9 cellular contexts compared by ENCODE assay signal in genomic region chr1:228004331-228004871, GRCh38. TPM values are rescaled to one million over a fixed set of nuclear protein-coding genes. Genes with fewer than 3 reads are reported as not detected.
A peak's percentile ranks its signal among the peaks of the same experiment; 100 is the strongest.
DNase-seq lines count a peak whose midpoint lies in the region; ATAC-seq and TF ChIP-seq lines count a peak whose summit lies in the region.
"Had no signal": no experiment of that assay in that cellular context is flagged by ENCODE, and none has a peak within 500 bp of the region (broad histone marks: within the 10 kb centered on the region; RNA-seq: fewer than 3 reads in every experiment).

No MANE protein-coding gene starts in this region.

- no peak overlapping the region for H3K9ac ChIP-seq in GM23248

- H3K4me1 ChIP-seq in GM23248 (ENCODE audit: insufficient read depth) (no peaks in the 10 kb centered on the region), right cardiac atrium (ENCODE audit: control insufficient read depth, insufficient read depth, low read length) (no peaks in the 10 kb centered on the region), upper lobe of right lung (no peaks in the 10 kb centered on the region)

- H3K9me3 ChIP-seq in GM23248 (ENCODE audit: low read depth): no peaks in the 10 kb centered on the region
- no peaks in the 10 kb centered on the region for H3K9me3 ChIP-seq in right cardiac atrium (ENCODE audit: control insufficient read depth, low read length)
- H3K9me3 ChIP-seq in upper lobe of right lung: no peaks in the 10 kb centered on the region

- H3K9me2 ChIP-seq in GM23248 (ENCODE audit: insufficient read depth): no peaks in the 10 kb centered on the region

- WGBS in GM23248 (ENCODE audit: low coverage in 1 of 2, low lambda C conversion rate in 2 of 2, missing lambda C conversion rate in 2 of 2), 2 experiments: 9 to 14% methylated on average over 9 to 13 of the region's 13 CpGs
- 14% methylated on average over 13 of the region's 13 CpGs for WGBS in right cardiac atrium

- H3K27ac ChIP-seq in GM23248 (no peak overlapping the region), right cardiac atrium (ENCODE audit: low read length) (no peak overlapping the region), upper lobe of right lung (no peak overlapping the region)

- H3K79me2 ChIP-seq in GM23248 (ENCODE audit: insufficient read depth): no peaks in the 10 kb centered on the region

- peak; percentile 42 for TF ChIP-seq CTCF in upper lobe of right lung (IDR thresholded peaks at IDR 0.05)

- ATAC-seq in right cardiac atrium: peak; percentile 26 to 28
- peak; percentile 65 for ATAC-seq in upper lobe of right lung
- no peak for ATAC-seq in GM19397 (IDR thresholded peaks at IDR 0.05; ENCODE audit: unreplicated experiment)

- no peaks in the 10 kb centered on the region for H4K20me1 ChIP-seq in GM23248 (ENCODE audit: insufficient read depth)

- H3K4me3 ChIP-seq in GM23248 (no peak overlapping the region), right cardiac atrium (ENCODE audit: low read length) (no peak overlapping the region), upper lobe of right lung (no peak overlapping the region)

- intact Hi-C loops in right cardiac atrium (cut with DNase I): no loop called here
- intact Hi-C loops in upper lobe of right lung (cut with DNase I): no loop called here

- no peaks in the 10 kb centered on the region for H3F3A ChIP-seq in GM23248 (ENCODE audit: insufficient read depth)

- no peak overlapping the region for H3K4me2 ChIP-seq in GM23248 (ENCODE audit: unreplicated experiment)

- H2AFZ ChIP-seq in GM23248: no peak overlapping the region

- H3K36me3 ChIP-seq in GM23248 (ENCODE audit: low read depth) (no peaks in the 10 kb centered on the region), upper lobe of right lung (no peaks in the 10 kb centered on the region)

- H3K27me3 ChIP-seq in GM23248 (replicated peaks; ENCODE audit: insufficient read depth): peaks cover 87% of the 10 kb centered on the region
- peaks cover 3% of the 10 kb centered on the region for H3K27me3 ChIP-seq in right cardiac atrium (ENCODE audit: control insufficient read depth, insufficient read depth)
- H3K27me3 ChIP-seq in upper lobe of right lung: peaks cover 68% of the 10 kb centered on the region

- in situ Hi-C loops in GM23248 (cut with MboI): no loop called here

- DNase-seq in DMS53 treated with DMSO at 0.1 percent for 48 hours (lab: John Stamatoyannopoulos, UW; ENCODE audit: unreplicated experiment) (peak; percentile 27), GM23248 (peak; percentile 43), SKM-1 (lab: John Stamatoyannopoulos, UW; ENCODE audit: unreplicated experiment) (peak; percentile 12), right cardiac atrium (peak in 1 of 3 donors; percentile 41), upper lobe of right lung (no peak), MV-4-11 (lab: John Stamatoyannopoulos, UW) (no peak), DMS79 (lab: John Stamatoyannopoulos, UW) (no peak)

RNA-seq across cellular contexts. Expression of gene WNT3A, which starts 2.4 kb away (rescaled TPM):
- not detected in 2 replicates for total RNA-seq in GM23248 (2014; rRNA removed; shearing (Covaris generic))
- polyA plus RNA-seq in GM23248 (2016; fragmentation: Nextera tagmentation; extraction: Ambion mirVana) (not detected in 2 replicates), right cardiac atrium (not detected)
- total RNA-seq in right cardiac atrium (not detected), upper lobe of right lung (10.1 TPM)
- total RNA-seq: glomerular endothelial cell had no signal

RNA-seq across cellular contexts. Expression of gene WNT9A, which starts 56.7 kb away (rescaled TPM):
- 2.1 TPM in 2 replicates for total RNA-seq in GM23248 (2014; rRNA removed; shearing (Covaris generic))
- 0.09 and 0.29 TPM in 2 replicates for polyA plus RNA-seq in GM23248 (2016; fragmentation: Nextera tagmentation; extraction: Ambion mirVana)
- total RNA-seq in right cardiac atrium: 1 to 10 TPM in 2 of 4 donors, under 1 TPM in 2; 0.60 to 1.8 (median 1.2) TPM
- polyA plus RNA-seq in right cardiac atrium: 0.63 TPM
- 10.2 TPM for total RNA-seq in upper lobe of right lung

Comparison
In these comparisons a context has a peak if more than half of its experiments do, and no peak if none do; other contexts are left out.
1. DNase-seq: peak in DMS53 treated with DMSO at 0.1 percent for 48 hours (single experiment), GM23248 (single experiment) and SKM-1 (single experiment); none in upper lobe of right lung (single experiment), MV-4-11 (single experiment) and DMS79 (single experiment).
2. RNA of gene WNT3A, which starts 2.4 kb away (total RNA-seq): 10.1 TPM in upper lobe of right lung (single experiment); not detected in GM23248 and not detected in right cardiac atrium; every median in the first group is over 10 times any median in the second.